ENCODE assay signal across 1 cellular context in the genomic region with DNA sequence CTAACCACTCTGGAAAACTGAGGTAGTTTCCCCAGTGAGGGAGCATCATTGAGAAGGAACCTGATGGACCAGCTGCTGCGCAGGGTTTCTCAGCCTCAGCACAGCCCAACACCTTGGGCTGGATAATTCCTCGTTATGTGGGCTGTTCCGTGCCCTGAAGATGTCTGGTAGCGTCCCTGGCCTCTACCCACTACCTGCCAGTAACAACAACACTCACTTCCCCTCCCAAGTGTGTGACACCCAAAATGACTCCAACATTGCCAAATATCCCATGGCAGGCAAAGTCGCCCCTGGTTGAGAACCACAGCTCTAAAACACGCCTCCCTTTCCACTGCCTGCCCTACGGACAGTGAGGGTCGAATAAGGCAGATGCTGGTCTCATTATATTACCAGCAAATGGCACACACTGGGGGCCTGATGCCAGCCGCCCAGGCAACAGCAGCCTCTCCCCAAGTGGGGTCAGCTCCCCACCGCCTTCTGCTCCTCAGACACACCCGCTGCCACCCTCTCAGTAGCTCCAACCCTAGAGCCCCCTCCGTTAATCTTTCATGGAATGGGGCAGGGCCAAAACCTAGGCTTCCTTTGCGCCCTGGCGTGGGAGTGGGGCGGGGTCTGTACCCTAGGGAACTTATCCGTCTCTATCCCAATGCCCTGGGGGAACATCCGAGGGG.
TF ChIP-seq lines count a peak whose summit lies in the region.

No MANE protein-coding gene starts in this region.

TF ChIP-seq in HepG2, 621 proteins besides CTCF, POLR2A, EP300 and RAD21 (continued from another document):
- TF ChIP-seq, protein P1, sequence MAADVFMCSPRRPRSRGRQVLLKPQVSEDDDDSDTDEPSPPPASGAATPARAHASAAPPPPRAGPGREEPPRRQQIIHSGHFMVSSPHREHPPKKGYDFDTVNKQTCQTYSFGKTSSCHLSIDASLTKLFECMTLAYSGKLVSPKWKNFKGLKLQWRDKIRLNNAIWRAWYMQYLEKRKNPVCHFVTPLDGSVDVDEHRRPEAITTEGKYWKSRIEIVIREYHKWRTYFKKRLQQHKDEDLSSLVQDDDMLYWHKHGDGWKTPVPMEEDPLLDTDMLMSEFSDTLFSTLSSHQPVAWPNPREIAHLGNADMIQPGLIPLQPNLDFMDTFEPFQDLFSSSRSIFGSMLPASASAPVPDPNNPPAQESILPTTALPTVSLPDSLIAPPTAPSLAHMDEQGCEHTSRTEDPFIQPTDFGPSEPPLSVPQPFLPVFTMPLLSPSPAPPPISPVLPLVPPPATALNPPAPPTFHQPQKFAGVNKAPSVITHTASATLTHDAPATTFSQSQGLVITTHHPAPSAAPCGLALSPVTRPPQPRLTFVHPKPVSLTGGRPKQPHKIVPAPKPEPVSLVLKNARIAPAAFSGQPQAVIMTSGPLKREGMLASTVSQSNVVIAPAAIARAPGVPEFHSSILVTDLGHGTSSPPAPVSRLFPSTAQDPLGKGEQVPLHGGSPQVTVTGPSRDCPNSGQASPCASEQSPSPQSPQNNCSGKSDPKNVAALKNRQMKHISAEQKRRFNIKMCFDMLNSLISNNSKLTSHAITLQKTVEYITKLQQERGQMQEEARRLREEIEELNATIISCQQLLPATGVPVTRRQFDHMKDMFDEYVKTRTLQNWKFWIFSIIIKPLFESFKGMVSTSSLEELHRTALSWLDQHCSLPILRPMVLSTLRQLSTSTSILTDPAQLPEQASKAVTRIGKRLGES (CRISPR knock-in tag; IDR thresholded peaks at IDR 0.05; ENCODE audit: borderline replicate concordance): no peak
- TF ChIP-seq ASH2L (IDR thresholded peaks at IDR 0.05; ENCODE audit: insufficient read length, low read depth, low read length) (no peak), ZNF777 (CRISPR knock-in tag; IDR thresholded peaks at IDR 0.05) (no peak), ZC3H4 (CRISPR knock-in tag; IDR thresholded peaks at IDR 0.05; ENCODE audit: borderline replicate concordance) (no peak; the same call in 1 of the 2 replicates), ZNF460 (CRISPR knock-in tag; IDR thresholded peaks at IDR 0.05; ENCODE audit: borderline replicate concordance) (no peak), ZNF256 (CRISPR knock-in tag; conservative IDR thresholded peaks at IDR 0.05) (no peak), POLR2G (IDR thresholded peaks at IDR 0.05; ENCODE audit: low read depth, low read length) (peak; percentile 58; the same call in 1 of the 2 replicates), ZNF737 (CRISPR knock-in tag; IDR thresholded peaks at IDR 0.05; ENCODE audit: borderline replicate concordance) (no peak), SPEN (CRISPR knock-in tag; IDR thresholded peaks at IDR 0.05; ENCODE audit: low read depth) (no peak), SNAPC2 (CRISPR knock-in tag; IDR thresholded peaks at IDR 0.05) (0 out of 2 replicates have a peak, but pooled peaks have one; percentile 29), RAD51 (IDR thresholded peaks at IDR 0.05; ENCODE audit: borderline replicate concordance) (no peak), ZNF562 (CRISPR knock-in tag; IDR thresholded peaks at IDR 0.05; ENCODE audit: borderline replicate concordance) (no peak), ZNF563 (CRISPR knock-in tag; IDR thresholded peaks at IDR 0.05) (no peak), KLF13 (CRISPR knock-in tag; IDR thresholded peaks at IDR 0.05) (no peak), NR3C1 (CRISPR knock-in tag; IDR thresholded peaks at IDR 0.05) (no peak), SAP130 (CRISPR knock-in tag; IDR thresholded peaks at IDR 0.05; ENCODE audit: low read depth) (peak; percentile 25; the same call in 1 of the 2 replicates), ZNF350 (CRISPR knock-in tag; IDR thresholded peaks at IDR 0.05; ENCODE audit: borderline replicate concordance, low read depth) (0 out of 2 replicates have a peak, but pooled peaks have one; percentile 64), PLRG1 (conservative IDR thresholded peaks at IDR 0.05) (no peak), ZNF501 (CRISPR knock-in tag; IDR thresholded peaks at IDR 0.05) (peak; percentile 25; the same call in 1 of the 2 replicates), KMT2A (CRISPR knock-in tag; IDR thresholded peaks at IDR 0.05) (0 out of 2 replicates have a peak, but pooled peaks have one; percentile 2), HNRNPL (IDR thresholded peaks at IDR 0.05; ENCODE audit: low read depth, low read length) (0 out of 2 replicates have a peak, but pooled peaks have one; percentile 61), PAX8 (CRISPR knock-in tag; IDR thresholded peaks at IDR 0.05; ENCODE audit: borderline replicate concordance) (no peak)
- TF ChIP-seq, protein P2, sequence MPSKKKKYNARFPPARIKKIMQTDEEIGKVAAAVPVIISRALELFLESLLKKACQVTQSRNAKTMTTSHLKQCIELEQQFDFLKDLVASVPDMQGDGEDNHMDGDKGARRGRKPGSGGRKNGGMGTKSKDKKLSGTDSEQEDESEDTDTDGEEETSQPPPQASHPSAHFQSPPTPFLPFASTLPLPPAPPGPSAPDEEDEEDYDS (CRISPR knock-in tag; IDR thresholded peaks at IDR 0.05): peak; percentile 16; the same call in 1 of the 2 replicates
- TF ChIP-seq, protein P3, sequence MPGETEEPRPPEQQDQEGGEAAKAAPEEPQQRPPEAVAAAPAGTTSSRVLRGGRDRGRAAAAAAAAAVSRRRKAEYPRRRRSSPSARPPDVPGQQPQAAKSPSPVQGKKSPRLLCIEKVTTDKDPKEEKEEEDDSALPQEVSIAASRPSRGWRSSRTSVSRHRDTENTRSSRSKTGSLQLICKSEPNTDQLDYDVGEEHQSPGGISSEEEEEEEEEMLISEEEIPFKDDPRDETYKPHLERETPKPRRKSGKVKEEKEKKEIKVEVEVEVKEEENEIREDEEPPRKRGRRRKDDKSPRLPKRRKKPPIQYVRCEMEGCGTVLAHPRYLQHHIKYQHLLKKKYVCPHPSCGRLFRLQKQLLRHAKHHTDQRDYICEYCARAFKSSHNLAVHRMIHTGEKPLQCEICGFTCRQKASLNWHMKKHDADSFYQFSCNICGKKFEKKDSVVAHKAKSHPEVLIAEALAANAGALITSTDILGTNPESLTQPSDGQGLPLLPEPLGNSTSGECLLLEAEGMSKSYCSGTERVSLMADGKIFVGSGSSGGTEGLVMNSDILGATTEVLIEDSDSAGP (CRISPR knock-in tag; IDR thresholded peaks at IDR 0.05; ENCODE audit: borderline replicate concordance): no peak
- TF ChIP-seq, protein P4, sequence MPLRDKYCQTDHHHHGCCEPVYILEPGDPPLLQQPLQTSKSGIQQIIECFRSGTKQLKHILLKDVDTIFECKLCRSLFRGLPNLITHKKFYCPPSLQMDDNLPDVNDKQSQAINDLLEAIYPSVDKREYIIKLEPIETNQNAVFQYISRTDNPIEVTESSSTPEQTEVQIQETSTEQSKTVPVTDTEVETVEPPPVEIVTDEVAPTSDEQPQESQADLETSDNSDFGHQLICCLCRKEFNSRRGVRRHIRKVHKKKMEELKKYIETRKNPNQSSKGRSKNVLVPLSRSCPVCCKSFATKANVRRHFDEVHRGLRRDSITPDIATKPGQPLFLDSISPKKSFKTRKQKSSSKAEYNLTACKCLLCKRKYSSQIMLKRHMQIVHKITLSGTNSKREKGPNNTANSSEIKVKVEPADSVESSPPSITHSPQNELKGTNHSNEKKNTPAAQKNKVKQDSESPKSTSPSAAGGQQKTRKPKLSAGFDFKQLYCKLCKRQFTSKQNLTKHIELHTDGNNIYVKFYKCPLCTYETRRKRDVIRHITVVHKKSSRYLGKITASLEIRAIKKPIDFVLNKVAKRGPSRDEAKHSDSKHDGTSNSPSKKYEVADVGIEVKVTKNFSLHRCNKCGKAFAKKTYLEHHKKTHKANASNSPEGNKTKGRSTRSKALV (CRISPR knock-in tag; IDR thresholded peaks at IDR 0.05): 0 out of 2 replicates have a peak, but pooled peaks have one; percentile 29
- TF ChIP-seq, protein P5, sequence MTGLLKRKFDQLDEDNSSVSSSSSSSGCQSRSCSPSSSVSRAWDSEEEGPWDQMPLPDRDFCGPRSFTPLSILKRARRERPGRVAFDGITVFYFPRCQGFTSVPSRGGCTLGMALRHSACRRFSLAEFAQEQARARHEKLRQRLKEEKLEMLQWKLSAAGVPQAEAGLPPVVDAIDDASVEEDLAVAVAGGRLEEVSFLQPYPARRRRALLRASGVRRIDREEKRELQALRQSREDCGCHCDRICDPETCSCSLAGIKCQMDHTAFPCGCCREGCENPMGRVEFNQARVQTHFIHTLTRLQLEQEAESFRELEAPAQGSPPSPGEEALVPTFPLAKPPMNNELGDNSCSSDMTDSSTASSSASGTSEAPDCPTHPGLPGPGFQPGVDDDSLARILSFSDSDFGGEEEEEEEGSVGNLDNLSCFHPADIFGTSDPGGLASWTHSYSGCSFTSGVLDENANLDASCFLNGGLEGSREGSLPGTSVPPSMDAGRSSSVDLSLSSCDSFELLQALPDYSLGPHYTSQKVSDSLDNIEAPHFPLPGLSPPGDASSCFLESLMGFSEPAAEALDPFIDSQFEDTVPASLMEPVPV (CRISPR knock-in tag; IDR thresholded peaks at IDR 0.05): peak; percentile 47; the same call in 1 of the 2 replicates
- TF ChIP-seq, protein P6, sequence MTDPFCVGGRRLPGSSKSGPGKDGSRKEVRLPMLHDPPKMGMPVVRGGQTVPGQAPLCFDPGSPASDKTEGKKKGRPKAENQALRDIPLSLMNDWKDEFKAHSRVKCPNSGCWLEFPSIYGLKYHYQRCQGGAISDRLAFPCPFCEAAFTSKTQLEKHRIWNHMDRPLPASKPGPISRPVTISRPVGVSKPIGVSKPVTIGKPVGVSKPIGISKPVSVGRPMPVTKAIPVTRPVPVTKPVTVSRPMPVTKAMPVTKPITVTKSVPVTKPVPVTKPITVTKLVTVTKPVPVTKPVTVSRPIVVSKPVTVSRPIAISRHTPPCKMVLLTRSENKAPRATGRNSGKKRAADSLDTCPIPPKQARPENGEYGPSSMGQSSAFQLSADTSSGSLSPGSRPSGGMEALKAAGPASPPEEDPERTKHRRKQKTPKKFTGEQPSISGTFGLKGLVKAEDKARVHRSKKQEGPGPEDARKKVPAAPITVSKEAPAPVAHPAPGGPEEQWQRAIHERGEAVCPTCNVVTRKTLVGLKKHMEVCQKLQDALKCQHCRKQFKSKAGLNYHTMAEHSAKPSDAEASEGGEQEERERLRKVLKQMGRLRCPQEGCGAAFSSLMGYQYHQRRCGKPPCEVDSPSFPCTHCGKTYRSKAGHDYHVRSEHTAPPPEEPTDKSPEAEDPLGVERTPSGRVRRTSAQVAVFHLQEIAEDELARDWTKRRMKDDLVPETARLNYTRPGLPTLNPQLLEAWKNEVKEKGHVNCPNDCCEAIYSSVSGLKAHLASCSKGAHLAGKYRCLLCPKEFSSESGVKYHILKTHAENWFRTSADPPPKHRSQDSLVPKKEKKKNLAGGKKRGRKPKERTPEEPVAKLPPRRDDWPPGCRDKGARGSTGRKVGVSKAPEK (CRISPR knock-in tag; IDR thresholded peaks at IDR 0.05; ENCODE audit: borderline replicate concordance): no peak
- TF ChIP-seq, protein P7, sequence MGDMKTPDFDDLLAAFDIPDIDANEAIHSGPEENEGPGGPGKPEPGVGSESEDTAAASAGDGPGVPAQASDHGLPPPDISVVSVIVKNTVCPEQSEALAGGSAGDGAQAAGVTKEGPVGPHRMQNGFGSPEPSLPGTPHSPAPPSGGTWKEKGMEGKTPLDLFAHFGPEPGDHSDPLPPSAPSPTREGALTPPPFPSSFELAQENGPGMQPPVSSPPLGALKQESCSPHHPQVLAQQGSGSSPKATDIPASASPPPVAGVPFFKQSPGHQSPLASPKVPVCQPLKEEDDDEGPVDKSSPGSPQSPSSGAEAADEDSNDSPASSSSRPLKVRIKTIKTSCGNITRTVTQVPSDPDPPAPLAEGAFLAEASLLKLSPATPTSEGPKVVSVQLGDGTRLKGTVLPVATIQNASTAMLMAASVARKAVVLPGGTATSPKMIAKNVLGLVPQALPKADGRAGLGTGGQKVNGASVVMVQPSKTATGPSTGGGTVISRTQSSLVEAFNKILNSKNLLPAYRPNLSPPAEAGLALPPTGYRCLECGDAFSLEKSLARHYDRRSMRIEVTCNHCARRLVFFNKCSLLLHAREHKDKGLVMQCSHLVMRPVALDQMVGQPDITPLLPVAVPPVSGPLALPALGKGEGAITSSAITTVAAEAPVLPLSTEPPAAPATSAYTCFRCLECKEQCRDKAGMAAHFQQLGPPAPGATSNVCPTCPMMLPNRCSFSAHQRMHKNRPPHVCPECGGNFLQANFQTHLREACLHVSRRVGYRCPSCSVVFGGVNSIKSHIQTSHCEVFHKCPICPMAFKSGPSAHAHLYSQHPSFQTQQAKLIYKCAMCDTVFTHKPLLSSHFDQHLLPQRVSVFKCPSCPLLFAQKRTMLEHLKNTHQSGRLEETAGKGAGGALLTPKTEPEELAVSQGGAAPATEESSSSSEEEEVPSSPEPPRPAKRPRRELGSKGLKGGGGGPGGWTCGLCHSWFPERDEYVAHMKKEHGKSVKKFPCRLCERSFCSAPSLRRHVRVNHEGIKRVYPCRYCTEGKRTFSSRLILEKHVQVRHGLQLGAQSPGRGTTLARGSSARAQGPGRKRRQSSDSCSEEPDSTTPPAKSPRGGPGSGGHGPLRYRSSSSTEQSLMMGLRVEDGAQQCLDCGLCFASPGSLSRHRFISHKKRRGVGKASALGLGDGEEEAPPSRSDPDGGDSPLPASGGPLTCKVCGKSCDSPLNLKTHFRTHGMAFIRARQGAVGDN (CRISPR knock-in tag; IDR thresholded peaks at IDR 0.05): no peak
- TF ChIP-seq, protein P8, sequence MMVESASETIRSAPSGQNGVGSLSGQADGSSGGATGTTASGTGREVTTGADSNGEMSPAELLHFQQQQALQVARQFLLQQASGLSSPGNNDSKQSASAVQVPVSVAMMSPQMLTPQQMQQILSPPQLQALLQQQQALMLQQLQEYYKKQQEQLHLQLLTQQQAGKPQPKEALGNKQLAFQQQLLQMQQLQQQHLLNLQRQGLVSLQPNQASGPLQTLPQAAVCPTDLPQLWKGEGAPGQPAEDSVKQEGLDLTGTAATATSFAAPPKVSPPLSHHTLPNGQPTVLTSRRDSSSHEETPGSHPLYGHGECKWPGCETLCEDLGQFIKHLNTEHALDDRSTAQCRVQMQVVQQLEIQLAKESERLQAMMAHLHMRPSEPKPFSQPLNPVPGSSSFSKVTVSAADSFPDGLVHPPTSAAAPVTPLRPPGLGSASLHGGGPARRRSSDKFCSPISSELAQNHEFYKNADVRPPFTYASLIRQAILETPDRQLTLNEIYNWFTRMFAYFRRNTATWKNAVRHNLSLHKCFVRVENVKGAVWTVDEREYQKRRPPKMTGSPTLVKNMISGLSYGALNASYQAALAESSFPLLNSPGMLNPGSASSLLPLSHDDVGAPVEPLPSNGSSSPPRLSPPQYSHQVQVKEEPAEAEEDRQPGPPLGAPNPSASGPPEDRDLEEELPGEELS (CRISPR knock-in tag; IDR thresholded peaks at IDR 0.05): no peak
TF ChIP-seq in HepG2: peak in this region for 25.
